21 cellular contexts compared by ENCODE assay signal in the genomic region with DNA sequence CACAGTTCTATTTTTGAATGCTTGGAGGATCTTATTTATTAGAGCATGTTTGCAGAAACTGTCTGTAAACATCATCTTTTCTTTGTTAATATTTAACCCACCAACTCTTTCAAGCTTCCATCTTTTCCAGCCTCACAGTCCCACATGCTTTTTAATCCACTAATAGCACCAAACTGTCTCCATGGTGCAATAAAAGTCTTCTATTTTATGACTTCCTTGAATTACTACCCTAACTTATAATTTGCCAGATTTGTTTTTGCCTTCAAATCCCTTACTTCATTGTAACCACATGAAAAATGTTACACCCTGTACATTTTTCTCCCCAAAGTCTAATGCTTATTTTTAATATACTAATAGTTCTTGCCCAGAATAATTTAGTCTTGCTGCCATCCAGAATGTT.
DNase-seq lines count a peak whose midpoint lies in the region; ATAC-seq, FAIRE-seq and TF ChIP-seq lines count a peak whose summit lies in the region.
"Had no signal": no experiment of that assay in that cellular context is flagged by ENCODE, and none has a peak within 500 bp of the region (broad histone marks: within the 10 kb centered on the region; RNA-seq: fewer than 3 reads in every experiment).

No MANE protein-coding gene starts in this region.

- H3K9me3 Mint-ChIP-seq in CD4-positive, alpha-beta memory T cell: peaks cover 0 to 3% (median 0%) of the 10 kb centered on the region in 8 donors

- H3K4me1 ChIP-seq in BLaER1: peaks cover 12% of the 10 kb centered on the region
- H3K4me1 ChIP-seq in CD4-positive, alpha-beta memory T cell (ENCODE audit: insufficient read depth, low read length): no peaks in the 10 kb centered on the region
- H3K4me1 ChIP-seq in spleen: no peaks in the 10 kb centered on the region
- H3K4me1 ChIP-seq: A549, HAP-1 had no signal

- no peak for TF ChIP-seq POLR2A in spleen (IDR thresholded peaks at IDR 0.05)

- H3K4me3 Mint-ChIP-seq in CD4-positive, alpha-beta memory T cell: no peak overlapping the region
- H3K4me3 Mint-ChIP-seq: CD14-positive monocyte; CD8-positive, alpha-beta T cell; HFFc6 had no signal

- H3K27ac ChIP-seq in BLaER1: no peak overlapping the region
- H3K27ac ChIP-seq in CD4-positive, alpha-beta memory T cell (ENCODE audit: low read depth, low read length): no peak overlapping the region
- H3K27ac ChIP-seq in spleen: no peak overlapping the region
- H3K27ac ChIP-seq: A549, HL-60 had no signal

- no peaks in the 10 kb centered on the region for H3K27me3 ChIP-seq in BLaER1
- H3K27me3 ChIP-seq in CD4-positive, alpha-beta memory T cell (ENCODE audit: insufficient read depth, low read length): no peaks in the 10 kb centered on the region
- no peaks in the 10 kb centered on the region for H3K27me3 ChIP-seq in spleen (replicated peaks in 1 of 7)

- H3K9me3 ChIP-seq in BLaER1 (no peaks in the 10 kb centered on the region), spleen (no peaks in the 10 kb centered on the region)
- H3K9me3 ChIP-seq in CD4-positive, alpha-beta memory T cell (ENCODE audit: control insufficient read depth in 1 of 2, low read length in 2 of 2): no peaks in the 10 kb centered on the region
- H3K9me3 ChIP-seq: A549, HAP-1 had no signal

- H3K27ac Mint-ChIP-seq in CD4-positive, alpha-beta memory T cell: no peak overlapping the region
- H3K27ac Mint-ChIP-seq: CD14-positive monocyte; CD8-positive, alpha-beta T cell; HFFc6 had no signal

- H3K9ac ChIP-seq in BLaER1: no peak overlapping the region

- DNase-seq in GM04504 (ENCODE audit: low read depth) (peak; percentile 25), LoVo (ENCODE audit: low spot score) (peak; percentile 37), retina (no peak), spleen (no peak)
- DNase-seq in CD4-positive, alpha-beta memory T cell: no peak
- DNase-seq: AML-193; Calu3; CD8-positive, alpha-beta T cell; GDM1; HFFc6; IMR-90 had no signal

- no peak for TF ChIP-seq CTCF in spleen (IDR thresholded peaks at IDR 0.05 in 8 of 11, conservative IDR thresholded peaks at IDR 0.05 in 3 of 11)

- peaks cover 0 to 1% of the 10 kb centered on the region in 2 donors for H3K27me3 Mint-ChIP-seq in CD4-positive, alpha-beta memory T cell

- CTCF ChIA-PET in CD4-positive, alpha-beta memory T cell (lab: Charles Lee; ENCODE audit: partially characterized antibody): no interaction called here

- H4K20me1 ChIP-seq in BLaER1: no peaks in the 10 kb centered on the region

- peak; percentile 79 for FAIRE-seq in endometrium (lab: Jason Lieb, UNC)
- FAIRE-seq: A549, GM19239, H1, K562 had no signal

- no peak for ATAC-seq in HG03460 (IDR thresholded peaks at IDR 0.05; ENCODE audit: unreplicated experiment)
- ATAC-seq: A549; CD8-positive, alpha-beta T cell; K562 had no signal

- H3K4me3 ChIP-seq in BLaER1: no peak overlapping the region
- H3K4me3 ChIP-seq in CD4-positive, alpha-beta memory T cell (ENCODE audit: low read length in 2 of 2): no peak overlapping the region
- no peak overlapping the region for H3K4me3 ChIP-seq in spleen
- H3K4me3 ChIP-seq: A549, HAP-1, K562 had no signal

- H3K36me3 ChIP-seq in BLaER1 (no peaks in the 10 kb centered on the region), spleen (no peaks in the 10 kb centered on the region)
- H3K36me3 ChIP-seq in CD4-positive, alpha-beta memory T cell (ENCODE audit: insufficient read depth, low read length): no peaks in the 10 kb centered on the region
- H3K36me3 ChIP-seq: HAP-1 had no signal

- H3K36me3 Mint-ChIP-seq in CD4-positive, alpha-beta memory T cell: no peaks in the 10 kb centered on the region
- H3K36me3 Mint-ChIP-seq: CD14-positive monocyte; CD8-positive, alpha-beta T cell had no signal

- peak overlapping the region; percentile 24 for H3K4me2 ChIP-seq in BLaER1
- H3K4me2 ChIP-seq: A549 had no signal

- no peaks in the 10 kb centered on the region for H3K4me1 Mint-ChIP-seq in CD4-positive, alpha-beta memory T cell
- H3K4me1 Mint-ChIP-seq: CD14-positive monocyte had no signal

- intact Hi-C loops in CD4-positive, alpha-beta memory T cell (cut with micrococcal nuclease): no loop called here
- intact Hi-C loops in spleen (cut with DNase I; ENCODE audit: low total_unique reads): no loop called here

- POLR2A ChIA-PET in CD4-positive, alpha-beta memory T cell (lab: Charles Lee; ENCODE audit: partially characterized antibody): no interaction called here

Comparison
In these comparisons a context has a peak if more than half of its experiments do, and no peak if none do; other contexts are left out.
1. DNase-seq: peak in GM04504 (single experiment) and LoVo (single experiment); none in CD4-positive, alpha-beta memory T cell (0 of 5), retina (single experiment) and spleen (single experiment).